Comparison of ENCODE assay signal across 32 cellular contexts in genomic region chr10:58851606-58852005, GRCh38.
DNase-seq lines count a peak whose midpoint lies in the region; ATAC-seq, FAIRE-seq and TF ChIP-seq lines count a peak whose summit lies in the region.
"Had no signal": no experiment of that assay in that cellular context is flagged by ENCODE, and none has a peak within 500 bp of the region (broad histone marks: within the 10 kb centered on the region; RNA-seq: fewer than 3 reads in every experiment).

No MANE protein-coding gene starts in this region.

- FAIRE-seq in bronchial epithelial cell (lab: Jason Lieb, UNC), result no peak
- FAIRE-seq: GM18507 had no signal

- DNase-seq in EH (ENCODE audit: low read depth) (peak; percentile 47), MG63 (peak; percentile 56), bronchial epithelial cell (ENCODE audit: low read depth) (peak; percentile 21), osteoblast (ENCODE audit: insufficient read length, low spot score, missing footprints) (peak; percentile 3), amniotic stem cell (lab: John Stamatoyannopoulos, UW) (no peak)
- no peak for DNase-seq in stimulated activated CD4-positive, alpha-beta T cell treated with anti-CD3 and anti-CD28 coated beads, Interleukin-1b, Interleukin-23, amount 100 ng/mL, for 48 hours
- DNase-seq: activated CD4-positive, alpha-beta T cell treated with anti-CD3 and anti-CD28 coated beads for 4 hours; activated naive CD8-positive, alpha-beta T cell treated with anti-CD3 and anti-CD28 coated beads for 36 hours; activated T-cell treated with anti-CD3 and anti-CD28 coated beads for 4 hours; cerebellar nuclear complex; COR-L47; DMS79; heart right ventricle; Karpas-422; kidney glomerular epithelial cell; lower lobe of right lung; mucosa of descending colon; NCI-H1092; NCI-H187; NCI-H2227 treated with DMSO at 0.1 percent for 48 hours; NCI-H69; spleen; stimulated activated CD4-positive, alpha-beta T cell treated with anti-CD3 and anti-CD28 coated beads, Interleukin-2, amount 100 ng/mL, for 48 hours; T-helper 17 cell; trophoblast cell had no signal

- H2AFZ ChIP-seq in osteoblast (ENCODE audit: low read length), result no peak overlapping the region

- TF ChIP-seq CTCF in bronchial epithelial cell (IDR thresholded peaks at IDR 0.05; ENCODE audit: insufficient read depth, low read length, severe bottlenecking), result no peak
- TF ChIP-seq CTCF in osteoblast (IDR thresholded peaks at IDR 0.05; ENCODE audit: extremely low read depth, low read depth, low read length), result no peak

- H3K27me3 ChIP-seq in MG63 (no peaks in the 10 kb centered on the region), bronchial epithelial cell (ENCODE audit: control insufficient read depth, insufficient read depth, low read length) (no peaks in the 10 kb centered on the region), osteoblast (ENCODE audit: insufficient read depth, low read length) (no peaks in the 10 kb centered on the region)
- H3K27me3 ChIP-seq: BLaER1 treated with 17β-estradiol and CSF1 and Interleukin-3, amounts not matched to agents 10 nM and 100 nM; heart right ventricle; spleen had no signal

- H4K20me1 ChIP-seq in osteoblast (ENCODE audit: insufficient read depth, low read length), result no peaks in the 10 kb centered on the region
- H4K20me1 ChIP-seq: BLaER1 treated with 17β-estradiol and CSF1 and Interleukin-3, amounts not matched to agents 10 nM and 100 nM had no signal

- H3K27ac ChIP-seq in osteoblast (ENCODE audit: low read depth, low read length), result no peak overlapping the region
- H3K27ac ChIP-seq: BLaER1 treated with 17β-estradiol and CSF1 and Interleukin-3, amounts not matched to agents 10 nM and 100 nM; heart right ventricle; lower lobe of right lung; SK-N-MC; spleen had no signal

- no peaks in the 10 kb centered on the region for H3K79me2 ChIP-seq in osteoblast (ENCODE audit: insufficient read depth, low read length)

- ATAC-seq in HG02981 (IDR thresholded peaks at IDR 0.05; ENCODE audit: unreplicated experiment) (no peak), HG03095 (IDR thresholded peaks at IDR 0.05; ENCODE audit: unreplicated experiment) (no peak)
- ATAC-seq: heart right ventricle; lower lobe of right lung; mucosa of descending colon; natural killer cell treated with Interleukin-12 subunit alpha and Interleukin-12 subunit beta and Interleukin-15 and Interleukin-18, amount 100 ng/mL, for 72 hours; T-helper 17 cell had no signal

- H3K4me2 ChIP-seq in osteoblast (ENCODE audit: insufficient read depth, low read length), result no peak overlapping the region
- H3K4me2 ChIP-seq: BLaER1 treated with 17β-estradiol and CSF1 and Interleukin-3, amounts not matched to agents 10 nM and 100 nM had no signal

- H3K4me3 ChIP-seq in MG63 (no peak overlapping the region), bronchial epithelial cell (ENCODE audit: low read depth, low read length) (no peak overlapping the region), osteoblast (ENCODE audit: insufficient read depth, low read length) (no peak overlapping the region)
- H3K4me3 ChIP-seq: BLaER1 treated with 17β-estradiol and CSF1 and Interleukin-3, amounts not matched to agents 10 nM and 100 nM; HAP-1; heart right ventricle; lower lobe of right lung; mucosa of descending colon; SK-N-MC; spleen had no signal

- H3K36me3 ChIP-seq in MG63 (no peaks in the 10 kb centered on the region), bronchial epithelial cell (ENCODE audit: control insufficient read depth, insufficient read depth, low read length) (no peaks in the 10 kb centered on the region), osteoblast (ENCODE audit: insufficient read depth, low read length) (no peaks in the 10 kb centered on the region)
- H3K36me3 ChIP-seq: BLaER1 treated with 17β-estradiol and CSF1 and Interleukin-3, amounts not matched to agents 10 nM and 100 nM; HAP-1; heart right ventricle; lower lobe of right lung; spleen had no signal

- no peaks in the 10 kb centered on the region; the same call in 1 of the 2 replicates for H3K9me3 ChIP-seq in MG63
- H3K9me3 ChIP-seq in osteoblast (ENCODE audit: low read depth, low read length), result no peaks in the 10 kb centered on the region
- H3K9me3 ChIP-seq: BLaER1 treated with 17β-estradiol and CSF1 and Interleukin-3, amounts not matched to agents 10 nM and 100 nM; HAP-1; lower lobe of right lung; mucosa of descending colon; spleen had no signal

- H3K4me1 ChIP-seq in osteoblast (ENCODE audit: insufficient read depth, low read length), result peaks cover 10% of the 10 kb centered on the region
- H3K4me1 ChIP-seq: HAP-1, spleen had no signal

Comparison
In these comparisons a context has a peak if more than half of its experiments do, and no peak if none do; other contexts are left out.
1. DNase-seq: peak in EH (single experiment), MG63 (single experiment), bronchial epithelial cell (single experiment) and osteoblast (single experiment); none in stimulated activated CD4-positive, alpha-beta T cell treated with anti-CD3 and anti-CD28 coated beads, Interleukin-1b, Interleukin-23, amount 100 ng/mL, for 48 hours (single experiment) and amniotic stem cell (single experiment).